8 cellular contexts compared by ENCODE assay signal in genomic region chr5:61625682-61626620, GRCh38.
DNase-seq lines count a peak whose midpoint lies in the region; ATAC-seq, FAIRE-seq and TF ChIP-seq lines count a peak whose summit lies in the region.

No MANE protein-coding gene starts in this region.

- H3K9me3 ChIP-seq in duodenal mucosa (ENCODE audit: control insufficient read depth in 1 of 2, low read length in 2 of 2) (no peaks in the 10 kb centered on the region), HepG2 (ENCODE audit: low read length) (no peaks in the 10 kb centered on the region), PC-3 (ENCODE audit: low read length) (no peaks in the 10 kb centered on the region)

- TF ChIP-seq CTCF in HepG2 (CRISPR knock-in tag; IDR thresholded peaks at IDR 0.05) (0 out of 2 replicates have a peak, but pooled peaks have one; percentile 15), PC-3 (conservative IDR thresholded peaks at IDR 0.05; ENCODE audit: low read depth, low read length) (no peak)

- no peak for TF ChIP-seq POLR2A in HepG2 (IDR thresholded peaks at IDR 0.05; ENCODE audit: insufficient read depth in 1 of 2, low read depth in 2 of 2, low read length in 2 of 2)

- H3K27ac ChIP-seq in duodenal mucosa (ENCODE audit: low read depth, low read length) (no peak overlapping the region), HepG2 (ENCODE audit: extremely low read length, insufficient read depth, low read length) (no peak overlapping the region), PC-3 (ENCODE audit: low read length) (no peak overlapping the region)

- in situ Hi-C loops in HepG2 (cut with HindIII; ENCODE audit: extremely low pct_ligation_motif_present, low pct_unique_long_range_greater_than_20kb), result no loop called here

- ATAC-seq in GM21825 (IDR thresholded peaks at IDR 0.05; ENCODE audit: unreplicated experiment) (peak; percentile 82), HepG2 (peak; percentile 86), PC-3 (no peak), HG02970 (IDR thresholded peaks at IDR 0.05; ENCODE audit: low FRiP score, unreplicated experiment) (no peak)

- H3K4me1 ChIP-seq in duodenal mucosa (ENCODE audit: control insufficient read depth in 1 of 2, insufficient read depth in 2 of 2, low read length in 2 of 2), result peaks cover 6 to 10% of the 10 kb centered on the region in 2 donors
- no peaks in the 10 kb centered on the region for H3K4me1 ChIP-seq in HepG2 (ENCODE audit: insufficient read depth, low read length)
- H3K4me1 ChIP-seq in PC-3 (ENCODE audit: insufficient read depth, low read length), result no peaks in the 10 kb centered on the region

- no peaks in the 10 kb centered on the region for H3K27me3 ChIP-seq in duodenal mucosa (ENCODE audit: control insufficient read depth in 1 of 2, insufficient read depth in 2 of 2, low read length in 2 of 2)
- H3K27me3 ChIP-seq in HepG2 (ENCODE audit: control insufficient read depth in 1 of 2, insufficient read depth in 2 of 2, low read length in 2 of 2), result peaks cover 1 to 20% of the 10 kb centered on the region in 2 experiments; a peak in 3 of 5 replicates
- no peaks in the 10 kb centered on the region for H3K27me3 ChIP-seq in PC-3 (ENCODE audit: low read length)

- no TSS peak for BruUV-seq in HepG2 (replicated peaks; lab: Mats Ljungman, UMichigan)
- BruUV-seq in PC-3 (replicated peaks; lab: Mats Ljungman, UMichigan), result no TSS peak

- TF ChIP-seq RAD21 in HepG2 (CRISPR knock-in tag; IDR thresholded peaks at IDR 0.05), result no peak

- no peaks in the 10 kb centered on the region for H3F3A ChIP-seq in PC-3 (ENCODE audit: low read length, unreplicated experiment)

- WGBS in HepG2 (ENCODE audit: low lambda C conversion rate), result 52% methylated on average over 27 of the region's 76 CpGs

- no peaks in the 10 kb centered on the region for H3K9me2 ChIP-seq in PC-3 (replicated peaks; ENCODE audit: low read length)

- TF ChIP-seq EP300 in HepG2 (IDR thresholded peaks at IDR 0.05; ENCODE audit: low read depth in 2 of 2, low read length in 2 of 2) (no peak), HepG2 (CRISPR knock-in tag; IDR thresholded peaks at IDR 0.05; ENCODE audit: borderline replicate concordance) (no peak)

- peak overlapping the region; percentile 70 to 74 for H3K9ac ChIP-seq in duodenal mucosa (ENCODE audit: low read depth in 1 of 2, low read length in 2 of 2)
- H3K9ac ChIP-seq in HepG2 (ENCODE audit: insufficient read depth, low read depth, low read length), result no peak overlapping the region
- no peak overlapping the region for H3K9ac ChIP-seq in PC-3 (ENCODE audit: low read length)

- H3K36me3 ChIP-seq in duodenal mucosa (ENCODE audit: control insufficient read depth in 1 of 2, insufficient read depth in 2 of 2, low read length in 2 of 2) (no peaks in the 10 kb centered on the region), HepG2 (replicated peaks in 1 of 2; ENCODE audit: control insufficient read depth in 1 of 2, insufficient read depth in 2 of 2, low read length in 2 of 2) (no peaks in the 10 kb centered on the region), PC-3 (ENCODE audit: low read depth, low read length) (no peaks in the 10 kb centered on the region)

- peak overlapping the region; percentile 65 to 71 for H3K4me3 ChIP-seq in duodenal mucosa (ENCODE audit: low read depth in 1 of 2, low read length in 2 of 2)
- peak overlapping the region in 2 of 3 experiments; percentile 23 to 30; a peak in 2 of 6 replicates for H3K4me3 ChIP-seq in HepG2 (replicated peaks in 1 of 3; ENCODE audit: insufficient read depth in 1 of 3, low read depth in 2 of 3, low read length in 3 of 3)
- no peak overlapping the region for H3K4me3 ChIP-seq in PC-3 (ENCODE audit: low read length)

- DNase-seq in CD1c-positive myeloid dendritic cell (ENCODE audit: extremely low spot score) (peak; percentile 70), SKM-1 (lab: John Stamatoyannopoulos, UW; ENCODE audit: unreplicated experiment) (peak; percentile 10), HepG2 (ENCODE audit: low spot score) (no peak), PC-3 (no peak)
- peak; percentile 22 to 25 for DNase-seq in stimulated activated CD4-positive, alpha-beta T cell treated with anti-CD3 and anti-CD28 coated beads, Interleukin-2, amount 100 ng/mL, for 48 hours

- H2AFZ ChIP-seq in HepG2 (ENCODE audit: low read length) (no peak overlapping the region), PC-3 (ENCODE audit: low read length) (no peak overlapping the region)

- CTCF ChIA-PET in HepG2 (lab: Yijun Ruan, JAX; ENCODE audit: low intra/inter-chr PET ratio, low total read pairs), result no interaction called here
- CTCF ChIA-PET in PC-3 (lab: Charles Lee), result no interaction called here

- intact Hi-C loops in HepG2 (cut with micrococcal nuclease; ENCODE audit: unreplicated experiment), result no loop called here
- intact Hi-C loops in PC-3 (cut with micrococcal nuclease), result no loop called here

- peak overlapping the region; percentile 47 for H3K4me2 ChIP-seq in HepG2 (ENCODE audit: low read depth, low read length)
- no peak overlapping the region for H3K4me2 ChIP-seq in PC-3 (ENCODE audit: low read length)

- H3K79me2 ChIP-seq in HepG2 (ENCODE audit: insufficient read depth, low read length), result no peaks in the 10 kb centered on the region
- H3K79me2 ChIP-seq in PC-3 (ENCODE audit: low read length), result no peaks in the 10 kb centered on the region

- no peak for FAIRE-seq in HepG2 (lab: Jason Lieb, UNC)

- H4K20me1 ChIP-seq in HepG2 (ENCODE audit: insufficient read depth, low read length) (no peaks in the 10 kb centered on the region), PC-3 (ENCODE audit: low read length) (no peaks in the 10 kb centered on the region)

- POLR2A ChIA-PET in HepG2 (lab: Yijun Ruan, JAX), result no interaction called here
- POLR2A ChIA-PET in PC-3 (lab: Charles Lee; ENCODE audit: unreplicated experiment), result no interaction called here

TF ChIP-seq in HepG2, 621 proteins besides CTCF, POLR2A, EP300 and RAD21:
- no peak for TF ChIP-seq SMARCC2 (IDR thresholded peaks at IDR 0.05)
- TF ChIP-seq UBTF (CRISPR knock-in tag; IDR thresholded peaks at IDR 0.05), result peak; percentile 37; the same call in 1 of the 2 replicates
- peak; percentile 76; the same call in 1 of the 2 replicates for TF ChIP-seq ZNF142 (CRISPR knock-in tag; IDR thresholded peaks at IDR 0.05)
- no peak for TF ChIP-seq DNMT3B (CRISPR knock-in tag; conservative IDR thresholded peaks at IDR 0.05)
- no peak for TF ChIP-seq ZNF207 (IDR thresholded peaks at IDR 0.05; ENCODE audit: borderline replicate concordance)
- TF ChIP-seq NR1H2 (CRISPR knock-in tag; IDR thresholded peaks at IDR 0.05; ENCODE audit: borderline replicate concordance, low read depth), result no peak
- no peak for TF ChIP-seq ZMYM2 (CRISPR knock-in tag; IDR thresholded peaks at IDR 0.05)
- TF ChIP-seq CBX5 (CRISPR knock-in tag; IDR thresholded peaks at IDR 0.05; ENCODE audit: borderline replicate concordance), result no peak
- no peak for TF ChIP-seq ETV5 (CRISPR knock-in tag; IDR thresholded peaks at IDR 0.05; ENCODE audit: borderline replicate concordance)

Comparison
In these comparisons a context has a peak if more than half of its experiments do, and no peak if none do; other contexts are left out.
1. DNase-seq: peak in CD1c-positive myeloid dendritic cell (single experiment), SKM-1 (single experiment) and stimulated activated CD4-positive, alpha-beta T cell treated with anti-CD3 and anti-CD28 coated beads, Interleukin-2, amount 100 ng/mL, for 48 hours (2 of 2); none in HepG2 (single experiment) and PC-3 (single experiment).
2. ATAC-seq: peak in GM21825 (single experiment) and HepG2 (single experiment); none in PC-3 (single experiment) and HG02970 (single experiment).
3. H3K9ac ChIP-seq: peak in duodenal mucosa (2 of 2); none in HepG2 (single experiment) and PC-3 (single experiment).